ENCODE assay signal across 3 cellular contexts in the genomic region with DNA sequence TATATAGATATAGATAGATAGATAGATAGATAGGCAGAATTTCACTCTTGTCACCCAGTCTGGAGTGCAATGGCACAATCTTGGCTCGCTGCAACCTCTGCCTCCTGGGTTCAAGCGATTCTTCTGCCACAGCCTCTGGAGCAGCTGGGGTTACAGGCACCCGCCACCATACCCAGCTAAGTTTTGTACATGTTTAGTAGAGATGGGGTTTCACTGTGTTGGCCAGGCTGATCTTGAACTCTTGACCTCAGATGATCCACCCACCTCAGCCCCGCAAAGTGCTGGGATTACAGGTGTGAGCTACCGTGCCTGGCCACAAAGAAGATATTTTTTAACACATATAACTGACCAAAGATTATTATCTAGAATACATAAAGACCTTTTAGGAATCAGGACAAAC. TPM values are rescaled to one million over a fixed set of nuclear protein-coding genes. Genes with fewer than 3 reads are reported as not detected.
"Had no signal": no experiment of that assay in that cellular context is flagged by ENCODE, and none has a peak within 500 bp of the region (broad histone marks: within the 10 kb centered on the region; RNA-seq: fewer than 3 reads in every experiment).

No MANE protein-coding gene starts in this region.

RNA-seq across cellular contexts. Expression of gene TNFRSF9, which starts 22.7 kb away (rescaled TPM):
- total RNA-seq: endodermal cell, left ventricle myocardium inferior, mammary epithelial cell had no signal
